Comparison of ENCODE assay signal across 10 cellular contexts in genomic region chr7:129168219-129168991, GRCh38. TPM values are rescaled to one million over a fixed set of nuclear protein-coding genes. Genes with fewer than 3 reads are reported as not detected.
A peak's percentile ranks its signal among the peaks of the same experiment; 100 is the strongest.
DNase-seq lines count a peak whose midpoint lies in the region; ATAC-seq, FAIRE-seq and TF ChIP-seq lines count a peak whose summit lies in the region.
"Had no signal": no experiment of that assay in that cellular context is flagged by ENCODE, and none has a peak within 500 bp of the region (broad histone marks: within the 10 kb centered on the region; RNA-seq: fewer than 3 reads in every experiment).

No MANE protein-coding gene starts in this region.

- no peak for TF ChIP-seq CTCF in K562 (IDR thresholded peaks at IDR 0.05 in 2 of 3, conservative IDR thresholded peaks at IDR 0.05 in 1 of 3; ENCODE audit: insufficient read depth in 2 of 3, low read depth in 1 of 3, low read length in 3 of 3)
- TF ChIP-seq CTCF in HFFc6 (IDR thresholded peaks at IDR 0.05) = no peak

- TF ChIP-seq POLR2A in K562 (conservative IDR thresholded peaks at IDR 0.05) (no peak), erythroblast (IDR thresholded peaks at IDR 0.05; ENCODE audit: low read length) (no peak)

- peak overlapping the region; percentile 81 for H2AFZ ChIP-seq in K562 (ENCODE audit: low read depth, low read length)

- H3K4me2 ChIP-seq in K562 (ENCODE audit: insufficient read depth, low read length) = peak overlapping the region; percentile 65; the same call in 1 of the 2 replicates

- H3K4me3 Mint-ChIP-seq in T-helper 2 cell treated with Interferon-gamma antibody and Interleukin-4, amounts not matched to agents 5 μg/mL and 100 μg/mL, for 36 hours = peak overlapping the region; percentile 54
- H3K4me3 Mint-ChIP-seq in immature natural killer cell (peak overlapping the region; percentile 46 to 69 (median 64)), HFFc6 (no peak overlapping the region)

- H3K27me3 Mint-ChIP-seq in T-helper 2 cell treated with Interferon-gamma antibody and Interleukin-4, amounts not matched to agents 5 μg/mL and 100 μg/mL, for 36 hours (ENCODE audit: low read depth) = peaks cover 16% of the 10 kb centered on the region
- peaks cover 3 to 10% (median 8%) of the 10 kb centered on the region in 3 donors for H3K27me3 Mint-ChIP-seq in immature natural killer cell (ENCODE audit: low read depth in 3 of 3)
- H3K27me3 Mint-ChIP-seq in HFFc6 (ENCODE audit: insufficient read depth) = peaks cover 56% of the 10 kb centered on the region

- DNase-seq in T-helper 2 cell treated with Interferon-gamma antibody and Interleukin-4, amounts not matched to agents 5 μg/mL and 100 μg/mL, for 36 hours (ENCODE audit: low spot score) = no peak
- DNase-seq in T-helper 2 cell (no peak), K562 (ENCODE audit: extremely low read depth in 1 of 4, low spot score in 3 of 4) (peak in 1 of 4 experiments; percentile 37), immature natural killer cell (no peak), erythroblast (lab: John Stamatoyannopoulos, UW) (no peak), HFFc6 (no peak), inferior parietal cortex (ENCODE audit: extremely low spot score) (no peak)
- DNase-seq: SW 1271 had no signal

- no peak for FAIRE-seq in K562 (lab: Jason Lieb, UNC)
- FAIRE-seq: endometrium had no signal

- no TSS peak for BruUV-seq in K562 (replicated peaks; lab: Mats Ljungman, UMichigan)

- no peaks in the 10 kb centered on the region for H3K9me1 ChIP-seq in K562 (ENCODE audit: control insufficient read depth, insufficient read depth, low read length)

- H3K4me1 ChIP-seq in K562 (replicated peaks in 1 of 2; ENCODE audit: control insufficient read depth in 2 of 2, insufficient read depth in 2 of 2, low read length in 2 of 2) = peaks cover 6 to 10% of the 10 kb centered on the region in 2 experiments; a peak in 4 of 5 replicates
- peaks cover 2 to 19% (median 17%) of the 10 kb centered on the region in 5 donors for H3K4me1 ChIP-seq in subcutaneous abdominal adipose tissue (ENCODE audit: control insufficient read depth in 5 of 5, insufficient read depth in 5 of 5, low read length in 5 of 5)

- H3K9ac ChIP-seq in K562 (ENCODE audit: insufficient read depth in 1 of 2, low read depth in 2 of 2, low read length in 2 of 2) (peak overlapping the region; percentile 41 to 67), subcutaneous abdominal adipose tissue (ENCODE audit: low read length in 5 of 5) (peak overlapping the region in 3 of 5 donors; percentile 53 to 70 (median 57))

- H3K9me3 Mint-ChIP-seq in T-helper 2 cell treated with Interferon-gamma antibody and Interleukin-4, amounts not matched to agents 5 μg/mL and 100 μg/mL, for 36 hours = no peaks in the 10 kb centered on the region
- H3K9me3 Mint-ChIP-seq in immature natural killer cell = no peaks in the 10 kb centered on the region
- no peaks in the 10 kb centered on the region for H3K9me3 Mint-ChIP-seq in HFFc6

- no peaks in the 10 kb centered on the region for H3K79me2 ChIP-seq in K562 (ENCODE audit: control insufficient read depth, insufficient read depth, low read length)

- TF ChIP-seq EP300 in K562 (IDR thresholded peaks at IDR 0.05; ENCODE audit: low read length) = no peak

- H3K4me3 ChIP-seq in K562 (peak overlapping the region; percentile 25; the same call in 1 of the 2 replicates), subcutaneous abdominal adipose tissue (ENCODE audit: low read depth in 1 of 5, low read length in 5 of 5) (peak overlapping the region; percentile 19 to 77 (median 68))

- POLR2A ChIA-PET in K562 (lab: Yijun Ruan, JAX) = interaction anchor here (0.7 kb wide), 1 partner anchor 247 kb away, joined by 3 read pairs; no protein-coding TSS in a partner anchor

- CTCF ChIA-PET in K562 (lab: Yijun Ruan, JAX; ENCODE audit: low intra/inter-chr PET ratio) = no interaction called here

- in situ Hi-C loops in K562 (cut with MboI) = no loop called here

- peak; percentile 36 for ATAC-seq in K562

- H3K27ac ChIP-seq in K562 (ENCODE audit: extremely low read depth, low read depth, low read length) (no peak overlapping the region), subcutaneous abdominal adipose tissue (ENCODE audit: low read depth, low read length) (no peak overlapping the region)

- no peaks in the 10 kb centered on the region for H3K9me3 ChIP-seq in K562 (replicated peaks; ENCODE audit: control insufficient read depth, insufficient read depth, low read depth, low read length)
- H3K9me3 ChIP-seq in subcutaneous abdominal adipose tissue (ENCODE audit: control insufficient read depth in 5 of 5, low read length in 5 of 5) = no peaks in the 10 kb centered on the region

- 18% methylated on average over 19 of the region's 19 CpGs for WGBS in K562 (ENCODE audit: insufficient coverage, low coverage, missing lambda C conversion rate)

- H3K27me3 ChIP-seq in K562 (ENCODE audit: control insufficient read depth in 2 of 2, insufficient read depth in 2 of 2, low read length in 2 of 2) (peaks cover 11 to 49% of the 10 kb centered on the region in 2 experiments), subcutaneous abdominal adipose tissue (ENCODE audit: control insufficient read depth in 5 of 5, insufficient read depth in 4 of 5, low read length in 5 of 5) (no peaks in the 10 kb centered on the region)

- H3K36me3 ChIP-seq in K562 (ENCODE audit: control insufficient read depth, insufficient read depth, low read length) (no peaks in the 10 kb centered on the region), subcutaneous abdominal adipose tissue (ENCODE audit: control insufficient read depth in 5 of 5, insufficient read depth in 5 of 5, low read length in 5 of 5) (peaks cover 0 to 2% (median 0%) of the 10 kb centered on the region in 5 donors)

- H3K27ac Mint-ChIP-seq in T-helper 2 cell treated with Interferon-gamma antibody and Interleukin-4, amounts not matched to agents 5 μg/mL and 100 μg/mL, for 36 hours = no peak overlapping the region
- H3K27ac Mint-ChIP-seq in immature natural killer cell = no peak overlapping the region
- no peak overlapping the region for H3K27ac Mint-ChIP-seq in HFFc6

- no peaks in the 10 kb centered on the region for H4K20me1 ChIP-seq in K562 (replicated peaks; ENCODE audit: control insufficient read depth, insufficient read depth, low read length)

- intact Hi-C loops in K562 (cut with micrococcal nuclease) = no loop called here

- no peaks in the 10 kb centered on the region for H3K36me3 Mint-ChIP-seq in T-helper 2 cell treated with Interferon-gamma antibody and Interleukin-4, amounts not matched to agents 5 μg/mL and 100 μg/mL, for 36 hours (ENCODE audit: low read depth)
- H3K36me3 Mint-ChIP-seq in immature natural killer cell (peaks cover 0 to 12% (median 0%) of the 10 kb centered on the region in 3 donors), HFFc6 (ENCODE audit: low read depth) (no peaks in the 10 kb centered on the region)

- TF ChIP-seq RAD21 in K562 (CRISPR knock-in tag; conservative IDR thresholded peaks at IDR 0.05 in 1 of 2, IDR thresholded peaks at IDR 0.05 in 1 of 2) = no peak

- peaks cover 13% of the 10 kb centered on the region for H3K4me1 Mint-ChIP-seq in T-helper 2 cell treated with Interferon-gamma antibody and Interleukin-4, amounts not matched to agents 5 μg/mL and 100 μg/mL, for 36 hours (ENCODE audit: low read depth)
- peaks cover 9 to 12% of the 10 kb centered on the region in 2 donors for H3K4me1 Mint-ChIP-seq in immature natural killer cell
- H3K4me1 Mint-ChIP-seq in HFFc6 (ENCODE audit: low read depth) = no peaks in the 10 kb centered on the region

RNA-seq across cellular contexts. Expression of gene SMO, which starts 20.0 kb away (rescaled TPM):
- 0.60 TPM in 1 of 2 replicates, not detected in the other for total RNA-seq in K562 (2011; cell fraction: chromatin; rRNA removed; ENCODE audit: low replicate concordance)
- 0.39 and 0.67 TPM in 2 replicates for total RNA-seq in K562 (2011; cell fraction: nucleolus; rRNA removed)
- total RNA-seq in K562 (2011; cell fraction: nucleoplasm; rRNA removed) = 1.2 TPM in 1 of 2 replicates, not detected in the other
- total RNA-seq in K562 (2014; rRNA removed) = 0.05 TPM in 1 of 2 replicates, not detected in the other
- not detected in 2 replicates for total RNA-seq in K562 (2014; rRNA removed; fragmentation: Illumina TruSeq; extraction: Trizol)
- not detected in 2 replicates for total RNA-seq in K562 (2015; rRNA removed; fragmentation: Illumina TruSeq; extraction: Trizol)
- total RNA-seq in K562 (2021) = 0.07 and 0.13 TPM in 2 replicates
- polyA plus RNA-seq in K562 (2011; rRNA removed) = 0.10 and 0.11 TPM in 2 replicates
- 0.10 and 0.24 TPM in 2 replicates for polyA plus RNA-seq in K562 (2011; cell fraction: cytosol; rRNA removed)
- polyA plus RNA-seq in K562 (2011; cell fraction: nucleus; rRNA removed) = 0.41 and 0.91 TPM in 2 replicates
- not detected in 2 replicates for polyA plus RNA-seq in K562 (2012)
- not detected in 2 replicates for polyA plus RNA-seq in K562 (2014; fragmentation: Illumina TruSeq; extraction: Trizol)
- not detected for polyA plus RNA-seq in K562 (2014; fragmentation: Nextera tagmentation; extraction: Ambion mirVana)
- 0.11 TPM in 1 of 2 replicates, not detected in the other for polyA plus RNA-seq in K562 (2014; rRNA removed)
- polyA minus RNA-seq in K562 (2011; rRNA and poly(A)+ RNA removed) = 0.07 and 0.24 TPM in 2 replicates
- polyA minus RNA-seq in K562 (2011; cell fraction: cytosol; rRNA and poly(A)+ RNA removed) = not detected in 2 replicates
- polyA minus RNA-seq in K562 (2011; cell fraction: nucleus; rRNA and poly(A)+ RNA removed) = 0.11 TPM in 1 of 2 replicates, not detected in the other
- not detected for polyA plus RNA-seq in immature natural killer cell
- under 1 TPM; 0.09 to 0.57 (median 0.17) TPM for total RNA-seq in HFFc6 (2021; fragmentation: NEBNext Ultra II Directional; extraction: Animal tissue kit (Norgen Biotek cat#: 25700))

RNA-seq across cellular contexts. Expression of gene TSPAN33, which starts 23.9 kb away (rescaled TPM):
- 1.5 and 3.2 TPM in 2 replicates for total RNA-seq in K562 (2011; cell fraction: chromatin; rRNA removed; ENCODE audit: low replicate concordance)
- total RNA-seq in K562 (2011; cell fraction: nucleolus; rRNA removed) = 1.3 and 3.2 TPM in 2 replicates
- 2.9 and 3.9 TPM in 2 replicates for total RNA-seq in K562 (2011; cell fraction: nucleoplasm; rRNA removed)
- total RNA-seq in K562 (2014; rRNA removed) (0.20 and 0.23 TPM in 2 replicates), K562 (2014; rRNA removed; fragmentation: Illumina TruSeq; extraction: Trizol) (0.19 and 0.25 TPM in 2 replicates), K562 (2015; rRNA removed; fragmentation: Illumina TruSeq; extraction: Trizol) (not detected in 2 replicates), K562 (2021) (0.27 and 0.76 TPM in 2 replicates)
- polyA plus RNA-seq in K562 (2011; rRNA removed) (1.2 and 1.5 TPM in 2 replicates), K562 (2014; fragmentation: Illumina TruSeq; extraction: Trizol) (0.21 and 0.42 TPM in 2 replicates), K562 (2014; fragmentation: Nextera tagmentation; extraction: Ambion mirVana) (under 1 TPM in 1 of 2 experiments, not detected in 1; 0.03 TPM), K562 (2014; rRNA removed) (0.19 TPM in 1 of 2 replicates, not detected in the other), immature natural killer cell (1 to 10 TPM; 3.4 to 6.9 (median 6.2) TPM)
- polyA plus RNA-seq in K562 (2011; cell fraction: cytosol; rRNA removed) = 1.6 and 1.7 TPM in 2 replicates
- polyA plus RNA-seq in K562 (2011; cell fraction: nucleus; rRNA removed) = 1.3 and 1.6 TPM in 2 replicates
- polyA plus RNA-seq in K562 (2012) = 0.16 and 0.30 TPM in 2 replicates
- 1.1 and 1.6 TPM in 2 replicates for polyA minus RNA-seq in K562 (2011; rRNA and poly(A)+ RNA removed)
- 1.2 and 1.3 TPM in 2 replicates for polyA minus RNA-seq in K562 (2011; cell fraction: cytosol; rRNA and poly(A)+ RNA removed)
- 0.54 and 1.2 TPM in 2 replicates for polyA minus RNA-seq in K562 (2011; cell fraction: nucleus; rRNA and poly(A)+ RNA removed)
- under 1 TPM in 5 of 6 experiments, not detected in 1; 0.12 to 0.30 (median 0.19) TPM for total RNA-seq in HFFc6 (2021; fragmentation: NEBNext Ultra II Directional; extraction: Animal tissue kit (Norgen Biotek cat#: 25700))

RNA-seq across cellular contexts. Expression of gene AHCYL2, which starts 56.4 kb away (rescaled TPM):
- 11.5 and 16.6 TPM in 2 replicates for total RNA-seq in K562 (2011; cell fraction: chromatin; rRNA removed; ENCODE audit: low replicate concordance)
- total RNA-seq in K562 (2011; cell fraction: nucleolus; rRNA removed) = 3.7 and 4.3 TPM in 2 replicates
- 7.0 and 11.6 TPM in 2 replicates for total RNA-seq in K562 (2011; cell fraction: nucleoplasm; rRNA removed)
- total RNA-seq in K562 (2014; rRNA removed) (3.1 and 3.7 TPM in 2 replicates), K562 (2014; rRNA removed; fragmentation: Illumina TruSeq; extraction: Trizol) (5.2 TPM in 2 replicates), K562 (2015; rRNA removed; fragmentation: Illumina TruSeq; extraction: Trizol) (5.5 and 6.8 TPM in 2 replicates), K562 (2021) (5.2 and 5.5 TPM in 2 replicates)
- polyA plus RNA-seq in K562 (2011; rRNA removed) (10.5 and 10.8 TPM in 2 replicates), K562 (2014; fragmentation: Illumina TruSeq; extraction: Trizol) (4.8 and 6.2 TPM in 2 replicates), K562 (2014; fragmentation: Nextera tagmentation; extraction: Ambion mirVana) (1 to 10 TPM in 1 of 2 experiments, under 1 TPM in 1; 0.93 to 2.0 TPM), K562 (2014; rRNA removed) (4.3 and 5.6 TPM in 2 replicates), immature natural killer cell (1 to 10 TPM; 5.7 to 6.8 (median 6.8) TPM)
- polyA plus RNA-seq in K562 (2011; cell fraction: cytosol; rRNA removed) = 4.5 and 8.6 TPM in 2 replicates
- polyA plus RNA-seq in K562 (2011; cell fraction: nucleus; rRNA removed) = 10.3 and 13.9 TPM in 2 replicates
- polyA plus RNA-seq in K562 (2012) = 4.9 and 7.6 TPM in 2 replicates
- polyA minus RNA-seq in K562 (2011; rRNA and poly(A)+ RNA removed) = 17.9 and 25.5 TPM in 2 replicates
- polyA minus RNA-seq in K562 (2011; cell fraction: cytosol; rRNA and poly(A)+ RNA removed) = 5.7 and 7.6 TPM in 2 replicates
- polyA minus RNA-seq in K562 (2011; cell fraction: nucleus; rRNA and poly(A)+ RNA removed) = 3.4 and 8.2 TPM in 2 replicates
- 10 to 100 TPM in 1 of 6 experiments, 1 to 10 TPM in 5; 6.8 to 12.4 (median 8.8) TPM for total RNA-seq in HFFc6 (2021; fragmentation: NEBNext Ultra II Directional; extraction: Animal tissue kit (Norgen Biotek cat#: 25700))
